Comparison of ENCODE assay signal across 9 cellular contexts in genomic region chr19:861756-862528, GRCh38. TPM values are rescaled to one million over a fixed set of nuclear protein-coding genes. Genes with fewer than 3 reads are reported as not detected.
DNase-seq lines count a peak whose midpoint lies in the region; ATAC-seq and TF ChIP-seq lines count a peak whose summit lies in the region.
"Had no signal": no experiment of that assay in that cellular context is flagged by ENCODE, and none has a peak within 500 bp of the region (broad histone marks: within the 10 kb centered on the region; RNA-seq: fewer than 3 reads in every experiment).

No MANE protein-coding gene starts in this region.

- peaks cover 12% of the 10 kb centered on the region for H3K4me1 ChIP-seq in HAP-1

- intact Hi-C loops in left colon (cut with DNase I, micrococcal nuclease), result loop anchor here (2.0 to 5.0 kb wide), 2 partner anchors 55 to 59 kb away; partner anchors contain the start of gene KISS1R (in 1 of the 2)

- H3K27ac ChIP-seq in 22Rv1, result peak overlapping the region; percentile 88

- H3K4me3 ChIP-seq in HAP-1, result peak overlapping the region; percentile 10; the same call in 1 of the 2 replicates

- peak; percentile 52 for ATAC-seq in left colon
- no peak for ATAC-seq in HG02610 (IDR thresholded peaks at IDR 0.05; ENCODE audit: unreplicated experiment)

- no peaks in the 10 kb centered on the region for H3K9me3 ChIP-seq in HAP-1

- H3K27me3 ChIP-seq in HAP-1 (ENCODE audit: low read depth), result no peaks in the 10 kb centered on the region

- peak; percentile 71 for TF ChIP-seq CTCF in 22Rv1 (IDR thresholded peaks at IDR 0.05)

- peaks cover 11% of the 10 kb centered on the region; the same call in 1 of the 2 replicates for H3K36me3 ChIP-seq in HAP-1 (replicated peaks)

- in situ Hi-C loops in HAP-1 (cut with MboI; ENCODE audit: low sequenced_read_pairs), result no loop called here
- in situ Hi-C loops in SK-MEL-5 (cut with HindIII; ENCODE audit: low pct_unique_long_range_greater_than_20kb, low sequenced_read_pairs), result no loop called here

- peak; percentile 56 to 92 for DNase-seq in HAP-1 (ENCODE audit: low spot score in 2 of 2)
- DNase-seq in SK-MEL-5 (ENCODE audit: low read depth, low spot score), result peak; percentile 66
- DNase-seq in activated T-helper 9 cell treated with anti-CD3 and anti-CD28 coated beads, Interleukin-2, amount 50 U/mL, for 16 hours (ENCODE audit: low read depth), result peak; percentile 58
- DNase-seq in left colon, result peak; percentile 71 to 76
- DNase-seq in stimulated activated CD8-positive, alpha-beta memory T cell treated with anti-CD3 and anti-CD28 coated beads, Interleukin-7, amount 100 ng/mL, for 48 hours (ENCODE audit: extremely low read depth in 1 of 2, low read depth in 1 of 2), result peak; percentile 21 to 65
- no peak for DNase-seq in NCI-H2171 treated with DMSO at 0.1 percent for 48 hours (lab: John Stamatoyannopoulos, UW)

RNA-seq across cellular contexts. Expression of gene CFD, which starts 2.5 kb away (rescaled TPM):
- total RNA-seq in SK-MEL-5 (2014; rRNA removed; shearing (Covaris generic)), result 1.4 and 4.3 TPM in 2 replicates
- polyA plus RNA-seq in SK-MEL-5 (2015; cell fraction: cytosol; rRNA removed), result 3.0 and 8.6 TPM in 2 replicates
- polyA plus RNA-seq in SK-MEL-5 (2015; cell fraction: nucleus; rRNA removed), result 2.1 and 2.3 TPM in 2 replicates
- 100 to 1,000 TPM in 1 of 2 donors, 10 to 100 TPM in 1; 57.0 to 136 TPM for total RNA-seq in left colon

RNA-seq across cellular contexts. Expression of gene ELANE, which starts 9.8 kb away (rescaled TPM):
- not detected in 2 replicates for total RNA-seq in SK-MEL-5 (2014; rRNA removed; shearing (Covaris generic))
- polyA plus RNA-seq in SK-MEL-5 (2015; cell fraction: cytosol; rRNA removed), result not detected in 2 replicates
- polyA plus RNA-seq in SK-MEL-5 (2015; cell fraction: nucleus; rRNA removed), result 0.70 TPM in 1 of 2 replicates, not detected in the other
- under 1 TPM in 1 of 2 donors, not detected in 1; 0.81 TPM for total RNA-seq in left colon
- total RNA-seq: urinary bladder had no signal

RNA-seq across cellular contexts. Expression of gene PRTN3, which starts 21.1 kb away (rescaled TPM):
- not detected in 2 replicates for total RNA-seq in SK-MEL-5 (2014; rRNA removed; shearing (Covaris generic))
- polyA plus RNA-seq in SK-MEL-5 (2015; cell fraction: cytosol; rRNA removed), result not detected in 2 replicates
- polyA plus RNA-seq in SK-MEL-5 (2015; cell fraction: nucleus; rRNA removed), result not detected in 2 replicates
- total RNA-seq in left colon, result not detected

RNA-seq across cellular contexts. Expression of gene MED16, which starts 31.0 kb away (rescaled TPM):
- 3.2 and 3.9 TPM in 2 replicates for total RNA-seq in SK-MEL-5 (2014; rRNA removed; shearing (Covaris generic))
- 25.3 and 33.5 TPM in 2 replicates for polyA plus RNA-seq in SK-MEL-5 (2015; cell fraction: cytosol; rRNA removed)
- 13.3 and 21.4 TPM in 2 replicates for polyA plus RNA-seq in SK-MEL-5 (2015; cell fraction: nucleus; rRNA removed)
- 10 to 100 TPM; 63.1 to 70.6 TPM for total RNA-seq in left colon

RNA-seq across cellular contexts. Expression of gene RNU6-9, which starts 31.3 kb away (rescaled TPM):
- not detected in 2 replicates for total RNA-seq in SK-MEL-5 (2014; rRNA removed; shearing (Covaris generic))
- not detected in 2 replicates for polyA plus RNA-seq in SK-MEL-5 (2015; cell fraction: cytosol; rRNA removed)
- not detected in 2 replicates for polyA plus RNA-seq in SK-MEL-5 (2015; cell fraction: nucleus; rRNA removed)
- total RNA-seq in left colon, result not detected
- total RNA-seq: urinary bladder had no signal
- polyA plus RNA-seq: urinary bladder had no signal

Comparison
In these comparisons a context has a peak if more than half of its experiments do, and no peak if none do; other contexts are left out.
1. RNA of gene CFD, which starts 2.5 kb away (total RNA-seq): 57.0 to 136 TPM in left colon; 1.4 to 4.3 TPM in SK-MEL-5; every median in the first group is over 10 times any median in the second.